ENCODE assay signal across 1 cellular context in the genomic region with DNA sequence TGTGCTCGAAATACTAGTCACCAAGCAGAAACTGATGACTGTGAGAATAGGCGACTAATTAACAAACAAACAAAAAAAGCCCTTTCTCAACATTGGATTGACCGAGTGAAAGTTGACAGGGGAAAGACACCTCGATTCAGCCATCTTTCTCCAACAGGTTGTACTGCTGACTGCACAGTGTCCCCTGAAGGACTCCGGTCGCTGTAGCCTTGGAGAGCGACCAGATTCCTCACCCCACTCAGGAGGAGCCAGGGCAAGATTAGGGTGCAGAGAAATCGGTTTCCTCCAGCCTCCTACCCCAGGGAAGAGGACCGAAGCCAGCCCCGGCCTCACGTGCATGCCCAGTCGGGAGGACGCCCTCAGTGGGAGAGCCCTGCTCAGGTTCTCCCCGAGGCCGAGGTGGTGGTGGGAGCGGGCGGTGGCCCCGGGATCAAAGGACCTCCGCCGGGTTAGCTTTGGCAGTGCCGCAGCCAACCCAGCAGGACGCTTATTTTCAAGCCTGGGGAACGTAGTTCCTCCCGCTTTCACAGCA.
TF ChIP-seq lines count a peak whose summit lies in the region.

No MANE protein-coding gene starts in this region.

TF ChIP-seq in HepG2, 621 proteins besides CTCF, POLR2A, EP300 and RAD21 (continued from another document and continues in another):
- TF ChIP-seq, protein P1, sequence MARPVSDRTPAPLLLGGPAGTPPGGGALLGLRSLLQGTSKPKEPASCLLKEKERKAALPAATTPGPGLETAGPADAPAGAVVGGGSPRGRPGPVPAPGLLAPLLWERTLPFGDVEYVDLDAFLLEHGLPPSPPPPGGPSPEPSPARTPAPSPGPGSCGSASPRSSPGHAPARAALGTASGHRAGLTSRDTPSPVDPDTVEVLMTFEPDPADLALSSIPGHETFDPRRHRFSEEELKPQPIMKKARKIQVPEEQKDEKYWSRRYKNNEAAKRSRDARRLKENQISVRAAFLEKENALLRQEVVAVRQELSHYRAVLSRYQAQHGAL (CRISPR knock-in tag; IDR thresholded peaks at IDR 0.05; ENCODE audit: not compliant biosample characterization), result no peak
- TF ChIP-seq TRIM24 (CRISPR knock-in tag; IDR thresholded peaks at IDR 0.05), result no peak
- TF ChIP-seq MAFK (conservative IDR thresholded peaks at IDR 0.05 in 1 of 2, IDR thresholded peaks at IDR 0.05 in 1 of 2; ENCODE audit: low read length in 2 of 2), result no peak
- TF ChIP-seq SMYD3 (CRISPR knock-in tag; IDR thresholded peaks at IDR 0.05), result no peak
- TF ChIP-seq, protein P2, sequence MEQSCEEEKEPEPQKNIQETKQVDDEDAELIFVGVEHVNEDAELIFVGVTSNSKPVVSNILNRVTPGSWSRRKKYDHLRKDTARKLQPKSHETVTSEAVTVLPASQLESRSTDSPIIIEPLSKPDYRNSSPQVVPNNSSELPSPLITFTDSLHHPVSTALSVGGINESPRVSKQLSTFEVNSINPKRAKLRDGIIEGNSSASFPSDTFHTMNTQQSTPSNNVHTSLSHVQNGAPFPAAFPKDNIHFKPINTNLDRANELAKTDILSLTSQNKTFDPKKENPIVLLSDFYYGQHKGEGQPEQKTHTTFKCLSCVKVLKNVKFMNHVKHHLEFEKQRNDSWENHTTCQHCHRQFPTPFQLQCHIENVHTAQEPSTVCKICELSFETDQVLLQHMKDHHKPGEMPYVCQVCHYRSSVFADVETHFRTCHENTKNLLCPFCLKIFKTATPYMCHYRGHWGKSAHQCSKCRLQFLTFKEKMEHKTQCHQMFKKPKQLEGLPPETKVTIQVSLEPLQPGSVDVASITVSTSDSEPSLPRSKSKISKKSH (CRISPR knock-in tag; IDR thresholded peaks at IDR 0.05; ENCODE audit: borderline replicate concordance), result no peak
- no peak; the same call in 2 of the 3 replicates for TF ChIP-seq MXI1 (IDR thresholded peaks at IDR 0.05; ENCODE audit: borderline replicate concordance, low read depth, low read length)
- TF ChIP-seq POLR2AphosphoS2 (IDR thresholded peaks at IDR 0.05; ENCODE audit: low read depth, low read length), result no peak
- no peak for TF ChIP-seq ZNF333 (CRISPR knock-in tag; IDR thresholded peaks at IDR 0.05; ENCODE audit: borderline replicate concordance)
- no peak for TF ChIP-seq HIVEP1 (CRISPR knock-in tag; IDR thresholded peaks at IDR 0.05)
- TF ChIP-seq, protein P3, sequence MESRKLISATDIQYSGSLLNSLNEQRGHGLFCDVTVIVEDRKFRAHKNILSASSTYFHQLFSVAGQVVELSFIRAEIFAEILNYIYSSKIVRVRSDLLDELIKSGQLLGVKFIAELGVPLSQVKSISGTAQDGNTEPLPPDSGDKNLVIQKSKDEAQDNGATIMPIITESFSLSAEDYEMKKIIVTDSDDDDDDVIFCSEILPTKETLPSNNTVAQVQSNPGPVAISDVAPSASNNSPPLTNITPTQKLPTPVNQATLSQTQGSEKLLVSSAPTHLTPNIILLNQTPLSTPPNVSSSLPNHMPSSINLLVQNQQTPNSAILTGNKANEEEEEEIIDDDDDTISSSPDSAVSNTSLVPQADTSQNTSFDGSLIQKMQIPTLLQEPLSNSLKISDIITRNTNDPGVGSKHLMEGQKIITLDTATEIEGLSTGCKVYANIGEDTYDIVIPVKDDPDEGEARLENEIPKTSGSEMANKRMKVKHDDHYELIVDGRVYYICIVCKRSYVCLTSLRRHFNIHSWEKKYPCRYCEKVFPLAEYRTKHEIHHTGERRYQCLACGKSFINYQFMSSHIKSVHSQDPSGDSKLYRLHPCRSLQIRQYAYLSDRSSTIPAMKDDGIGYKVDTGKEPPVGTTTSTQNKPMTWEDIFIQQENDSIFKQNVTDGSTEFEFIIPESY (CRISPR knock-in tag; IDR thresholded peaks at IDR 0.05), result no peak
- TF ChIP-seq ZFP1 (CRISPR knock-in tag; IDR thresholded peaks at IDR 0.05), result 0 out of 2 replicates have a peak, but pooled peaks have one; percentile 4
- no peak for TF ChIP-seq GTF2F1 (IDR thresholded peaks at IDR 0.05; ENCODE audit: low read length)
- no peak for TF ChIP-seq ZNF256 (CRISPR knock-in tag; conservative IDR thresholded peaks at IDR 0.05)
- no peak for TF ChIP-seq SOX6 (IDR thresholded peaks at IDR 0.05)
- no peak for TF ChIP-seq SOX6 (CRISPR knock-in tag; IDR thresholded peaks at IDR 0.05)
- no peak for TF ChIP-seq ZNF263 (CRISPR knock-in tag; IDR thresholded peaks at IDR 0.05)
- TF ChIP-seq NFYC (CRISPR knock-in tag; IDR thresholded peaks at IDR 0.05), result no peak
- no peak for TF ChIP-seq HOXD1 (CRISPR knock-in tag; IDR thresholded peaks at IDR 0.05)
- TF ChIP-seq TOPORS (CRISPR knock-in tag; IDR thresholded peaks at IDR 0.05), result no peak
- TF ChIP-seq ZNF337 (CRISPR knock-in tag; IDR thresholded peaks at IDR 0.05; ENCODE audit: borderline replicate concordance, low read depth), result no peak
- TF ChIP-seq KDM2A (CRISPR knock-in tag; IDR thresholded peaks at IDR 0.05; ENCODE audit: borderline replicate concordance, low read depth), result no peak; the same call in none of the 2 replicates
- TF ChIP-seq ZNF660 (CRISPR knock-in tag; IDR thresholded peaks at IDR 0.05; ENCODE audit: borderline replicate concordance, low read depth), result no peak
- TF ChIP-seq ZFP36 (IDR thresholded peaks at IDR 0.05; ENCODE audit: borderline replicate concordance, low read depth, low read length, partially characterized antibody), result no peak
- TF ChIP-seq ZFAT (CRISPR knock-in tag; conservative IDR thresholded peaks at IDR 0.05), result no peak
- TF ChIP-seq SNRNP70 (IDR thresholded peaks at IDR 0.05; ENCODE audit: low read depth, low read length), result no peak
- no peak for TF ChIP-seq MBNL3 (CRISPR knock-in tag; conservative IDR thresholded peaks at IDR 0.05)
- TF ChIP-seq, protein P4, sequence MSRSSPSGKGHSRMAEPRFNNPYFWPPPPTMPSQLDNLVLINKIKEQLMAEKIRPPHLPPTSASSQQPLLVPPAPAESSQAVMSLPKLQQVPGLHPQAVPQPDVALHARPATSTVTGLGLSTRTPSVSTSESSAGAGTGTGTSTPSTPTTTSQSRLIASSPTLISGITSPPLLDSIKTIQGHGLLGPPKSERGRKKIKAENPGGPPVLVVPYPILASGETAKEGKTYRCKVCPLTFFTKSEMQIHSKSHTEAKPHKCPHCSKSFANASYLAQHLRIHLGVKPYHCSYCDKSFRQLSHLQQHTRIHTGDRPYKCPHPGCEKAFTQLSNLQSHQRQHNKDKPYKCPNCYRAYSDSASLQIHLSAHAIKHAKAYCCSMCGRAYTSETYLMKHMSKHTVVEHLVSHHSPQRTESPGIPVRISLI (CRISPR knock-in tag; IDR thresholded peaks at IDR 0.05; ENCODE audit: borderline replicate concordance), result 0 out of 2 replicates have a peak, but pooled peaks have one; percentile 0
- TF ChIP-seq NFYB (CRISPR knock-in tag; IDR thresholded peaks at IDR 0.05), result no peak
- TF ChIP-seq PRPF4 (IDR thresholded peaks at IDR 0.05; ENCODE audit: low read depth, low read length, poor library complexity, severe bottlenecking), result no peak
- TF ChIP-seq, protein P5, sequence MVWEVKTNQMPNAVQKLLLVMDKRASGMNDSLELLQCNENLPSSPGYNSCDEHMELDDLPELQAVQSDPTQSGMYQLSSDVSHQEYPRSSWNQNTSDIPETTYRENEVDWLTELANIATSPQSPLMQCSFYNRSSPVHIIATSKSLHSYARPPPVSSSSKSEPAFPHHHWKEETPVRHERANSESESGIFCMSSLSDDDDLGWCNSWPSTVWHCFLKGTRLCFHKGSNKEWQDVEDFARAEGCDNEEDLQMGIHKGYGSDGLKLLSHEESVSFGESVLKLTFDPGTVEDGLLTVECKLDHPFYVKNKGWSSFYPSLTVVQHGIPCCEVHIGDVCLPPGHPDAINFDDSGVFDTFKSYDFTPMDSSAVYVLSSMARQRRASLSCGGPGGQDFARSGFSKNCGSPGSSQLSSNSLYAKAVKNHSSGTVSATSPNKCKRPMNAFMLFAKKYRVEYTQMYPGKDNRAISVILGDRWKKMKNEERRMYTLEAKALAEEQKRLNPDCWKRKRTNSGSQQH (CRISPR knock-in tag; IDR thresholded peaks at IDR 0.05; ENCODE audit: low read depth), result no peak
- no peak for TF ChIP-seq DNMT3B (CRISPR knock-in tag; conservative IDR thresholded peaks at IDR 0.05)
- TF ChIP-seq, protein P6, sequence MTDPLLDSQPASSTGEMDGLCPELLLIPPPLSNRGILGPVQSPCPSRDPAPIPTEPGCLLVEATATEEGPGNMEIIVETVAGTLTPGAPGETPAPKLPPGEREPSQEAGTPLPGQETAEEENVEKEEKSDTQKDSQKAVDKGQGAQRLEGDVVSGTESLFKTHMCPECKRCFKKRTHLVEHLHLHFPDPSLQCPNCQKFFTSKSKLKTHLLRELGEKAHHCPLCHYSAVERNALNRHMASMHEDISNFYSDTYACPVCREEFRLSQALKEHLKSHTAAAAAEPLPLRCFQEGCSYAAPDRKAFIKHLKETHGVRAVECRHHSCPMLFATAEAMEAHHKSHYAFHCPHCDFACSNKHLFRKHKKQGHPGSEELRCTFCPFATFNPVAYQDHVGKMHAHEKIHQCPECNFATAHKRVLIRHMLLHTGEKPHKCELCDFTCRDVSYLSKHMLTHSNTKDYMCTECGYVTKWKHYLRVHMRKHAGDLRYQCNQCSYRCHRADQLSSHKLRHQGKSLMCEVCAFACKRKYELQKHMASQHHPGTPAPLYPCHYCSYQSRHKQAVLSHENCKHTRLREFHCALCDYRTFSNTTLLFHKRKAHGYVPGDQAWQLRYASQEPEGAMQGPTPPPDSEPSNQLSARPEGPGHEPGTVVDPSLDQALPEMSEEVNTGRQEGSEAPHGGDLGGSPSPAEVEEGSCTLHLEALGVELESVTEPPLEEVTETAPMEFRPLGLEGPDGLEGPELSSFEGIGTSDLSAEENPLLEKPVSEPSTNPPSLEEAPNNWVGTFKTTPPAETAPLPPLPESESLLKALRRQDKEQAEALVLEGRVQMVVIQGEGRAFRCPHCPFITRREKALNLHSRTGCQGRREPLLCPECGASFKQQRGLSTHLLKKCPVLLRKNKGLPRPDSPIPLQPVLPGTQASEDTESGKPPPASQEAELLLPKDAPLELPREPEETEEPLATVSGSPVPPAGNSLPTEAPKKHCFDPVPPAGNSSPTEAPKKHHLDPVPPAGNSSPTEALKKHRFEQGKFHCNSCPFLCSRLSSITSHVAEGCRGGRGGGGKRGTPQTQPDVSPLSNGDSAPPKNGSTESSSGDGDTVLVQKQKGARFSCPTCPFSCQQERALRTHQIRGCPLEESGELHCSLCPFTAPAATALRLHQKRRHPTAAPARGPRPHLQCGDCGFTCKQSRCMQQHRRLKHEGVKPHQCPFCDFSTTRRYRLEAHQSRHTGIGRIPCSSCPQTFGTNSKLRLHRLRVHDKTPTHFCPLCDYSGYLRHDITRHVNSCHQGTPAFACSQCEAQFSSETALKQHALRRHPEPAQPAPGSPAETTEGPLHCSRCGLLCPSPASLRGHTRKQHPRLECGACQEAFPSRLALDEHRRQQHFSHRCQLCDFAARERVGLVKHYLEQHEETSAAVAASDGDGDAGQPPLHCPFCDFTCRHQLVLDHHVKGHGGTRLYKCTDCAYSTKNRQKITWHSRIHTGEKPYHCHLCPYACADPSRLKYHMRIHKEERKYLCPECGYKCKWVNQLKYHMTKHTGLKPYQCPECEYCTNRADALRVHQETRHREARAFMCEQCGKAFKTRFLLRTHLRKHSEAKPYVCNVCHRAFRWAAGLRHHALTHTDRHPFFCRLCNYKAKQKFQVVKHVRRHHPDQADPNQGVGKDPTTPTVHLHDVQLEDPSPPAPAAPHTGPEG (CRISPR knock-in tag; IDR thresholded peaks at IDR 0.05), result no peak
- peak; percentile 35; the same call in 1 of the 2 replicates for TF ChIP-seq POLR2AphosphoS5 (IDR thresholded peaks at IDR 0.05; ENCODE audit: low read depth, low read length)
- TF ChIP-seq, protein P7, sequence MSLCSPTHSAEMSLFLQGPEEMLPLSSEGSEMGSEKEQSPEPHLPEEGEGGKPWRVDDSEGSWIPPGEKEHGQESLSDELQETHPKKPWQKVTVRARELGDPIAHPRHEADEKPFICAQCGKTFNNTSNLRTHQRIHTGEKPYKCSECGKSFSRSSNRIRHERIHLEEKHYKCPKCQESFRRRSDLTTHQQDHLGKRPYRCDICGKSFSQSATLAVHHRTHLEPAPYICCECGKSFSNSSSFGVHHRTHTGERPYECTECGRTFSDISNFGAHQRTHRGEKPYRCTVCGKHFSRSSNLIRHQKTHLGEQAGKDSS (CRISPR knock-in tag; IDR thresholded peaks at IDR 0.05; ENCODE audit: borderline replicate concordance, low read depth), result no peak
- no peak for TF ChIP-seq ZNF577 (CRISPR knock-in tag; IDR thresholded peaks at IDR 0.05; ENCODE audit: borderline replicate concordance, low read depth)
- no peak for TF ChIP-seq FOXK1 (CRISPR knock-in tag; IDR thresholded peaks at IDR 0.05; ENCODE audit: borderline replicate concordance, low read depth)
- TF ChIP-seq ZEB1 (IDR thresholded peaks at IDR 0.05; ENCODE audit: insufficient replicate concordance, low read depth), result no peak
- no peak for TF ChIP-seq KLF15 (CRISPR knock-in tag; IDR thresholded peaks at IDR 0.05; ENCODE audit: borderline replicate concordance)
- TF ChIP-seq CREB1 (IDR thresholded peaks at IDR 0.05), result no peak
- no peak for TF ChIP-seq CREB1 (CRISPR knock-in tag; IDR thresholded peaks at IDR 0.05)
- no peak for TF ChIP-seq ZNF335 (CRISPR knock-in tag; IDR thresholded peaks at IDR 0.05)
- TF ChIP-seq, protein P8, sequence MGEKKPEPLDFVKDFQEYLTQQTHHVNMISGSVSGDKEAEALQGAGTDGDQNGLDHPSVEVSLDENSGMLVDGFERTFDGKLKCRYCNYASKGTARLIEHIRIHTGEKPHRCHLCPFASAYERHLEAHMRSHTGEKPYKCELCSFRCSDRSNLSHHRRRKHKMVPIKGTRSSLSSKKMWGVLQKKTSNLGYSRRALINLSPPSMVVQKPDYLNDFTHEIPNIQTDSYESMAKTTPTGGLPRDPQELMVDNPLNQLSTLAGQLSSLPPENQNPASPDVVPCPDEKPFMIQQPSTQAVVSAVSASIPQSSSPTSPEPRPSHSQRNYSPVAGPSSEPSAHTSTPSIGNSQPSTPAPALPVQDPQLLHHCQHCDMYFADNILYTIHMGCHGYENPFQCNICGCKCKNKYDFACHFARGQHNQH (CRISPR knock-in tag; IDR thresholded peaks at IDR 0.05), result no peak
- no peak; the same call in 1 of the 2 replicates for TF ChIP-seq ZNF83 (CRISPR knock-in tag; IDR thresholded peaks at IDR 0.05; ENCODE audit: borderline replicate concordance)
- TF ChIP-seq THAP11 (CRISPR knock-in tag; IDR thresholded peaks at IDR 0.05), result no peak
- no peak for TF ChIP-seq KDM6A (CRISPR knock-in tag; IDR thresholded peaks at IDR 0.05; ENCODE audit: low read depth)
- peak; percentile 87 for TF ChIP-seq BHLHE40 (IDR thresholded peaks at IDR 0.05; ENCODE audit: low read length)
- TF ChIP-seq, protein P9, sequence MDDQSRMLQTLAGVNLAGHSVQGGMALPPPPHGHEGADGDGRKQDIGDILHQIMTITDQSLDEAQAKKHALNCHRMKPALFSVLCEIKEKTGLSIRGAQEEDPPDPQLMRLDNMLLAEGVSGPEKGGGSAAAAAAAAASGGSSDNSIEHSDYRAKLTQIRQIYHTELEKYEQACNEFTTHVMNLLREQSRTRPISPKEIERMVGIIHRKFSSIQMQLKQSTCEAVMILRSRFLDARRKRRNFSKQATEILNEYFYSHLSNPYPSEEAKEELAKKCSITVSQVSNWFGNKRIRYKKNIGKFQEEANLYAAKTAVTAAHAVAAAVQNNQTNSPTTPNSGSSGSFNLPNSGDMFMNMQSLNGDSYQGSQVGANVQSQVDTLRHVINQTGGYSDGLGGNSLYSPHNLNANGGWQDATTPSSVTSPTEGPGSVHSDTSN (CRISPR knock-in tag; IDR thresholded peaks at IDR 0.05; ENCODE audit: borderline replicate concordance), result no peak
- 0 out of 2 replicates have a peak, but pooled peaks have one; percentile 40 for TF ChIP-seq ZNF839 (CRISPR knock-in tag; IDR thresholded peaks at IDR 0.05; ENCODE audit: borderline replicate concordance)
